Comparison of ENCODE assay signal across 10 cellular contexts in genomic region chr20:31715766-31716165, GRCh38. TPM values are rescaled to one million over a fixed set of nuclear protein-coding genes. Genes with fewer than 3 reads are reported as not detected.
A peak's percentile ranks its signal among the peaks of the same experiment; 100 is the strongest.
DNase-seq lines count a peak whose midpoint lies in the region; ATAC-seq and TF ChIP-seq lines count a peak whose summit lies in the region.
"Had no signal": no experiment of that assay in that cellular context is flagged by ENCODE, and none has a peak within 500 bp of the region (broad histone marks: within the 10 kb centered on the region; RNA-seq: fewer than 3 reads in every experiment).

No MANE protein-coding gene starts in this region.

- no peak for ATAC-seq in sciatic nerve
- ATAC-seq in GM19455 (IDR thresholded peaks at IDR 0.05; ENCODE audit: unreplicated experiment) = no peak
- no peak for ATAC-seq in HG03159 (IDR thresholded peaks at IDR 0.05; ENCODE audit: unreplicated experiment)

- H3K9me3 ChIP-seq in CD8-positive, alpha-beta memory T cell (ENCODE audit: low read length) = no peaks in the 10 kb centered on the region
- H3K9me3 ChIP-seq in Peyer's patch = no peaks in the 10 kb centered on the region

- peaks cover 22% of the 10 kb centered on the region for H3K36me3 ChIP-seq in CD8-positive, alpha-beta memory T cell (ENCODE audit: insufficient read depth, low read length)
- H3K36me3 ChIP-seq in Peyer's patch = peaks cover 0 to 10% (median 0%) of the 10 kb centered on the region in 3 donors

- DNase-seq in CD8-positive, alpha-beta memory T cell = no peak
- peak in 1 of 3 donors; percentile 15 for DNase-seq in Peyer's patch
- no peak for DNase-seq in dorsolateral prefrontal cortex
- peak; percentile 43 for DNase-seq in sciatic nerve (ENCODE audit: low spot score)
- DNase-seq in NCI-H526 (lab: John Stamatoyannopoulos, UW) = no peak
- DNase-seq in superior temporal gyrus (ENCODE audit: extremely low spot score) = no peak
- DNase-seq: EL, NCI-H446 had no signal

- H3K27ac ChIP-seq in CD8-positive, alpha-beta memory T cell (ENCODE audit: low read depth, low read length) = peak overlapping the region; percentile 18
- H3K27ac ChIP-seq in Peyer's patch = peak overlapping the region in 3 of 4 donors; percentile 11 to 65 (median 65)
- peak overlapping the region; percentile 68 to 100 (median 99) for H3K27ac ChIP-seq in dorsolateral prefrontal cortex

- POLR2A ChIA-PET in CD8-positive, alpha-beta memory T cell (lab: Charles Lee) = no interaction called here

- TF ChIP-seq POLR2A in Peyer's patch (IDR thresholded peaks at IDR 0.05) = no peak

- H3K4me3 Mint-ChIP-seq in CD8-positive, alpha-beta memory T cell = peak overlapping the region; percentile 5 to 98 (median 41)

- peaks cover 5 to 38% (median 21%) of the 10 kb centered on the region in 3 donors for H3K36me3 Mint-ChIP-seq in CD8-positive, alpha-beta memory T cell

- H3K9me3 Mint-ChIP-seq in CD8-positive, alpha-beta memory T cell = no peaks in the 10 kb centered on the region

- no peaks in the 10 kb centered on the region for H3K27me3 Mint-ChIP-seq in CD8-positive, alpha-beta memory T cell

- intact Hi-C loops in dorsolateral prefrontal cortex (cut with DNase I) (no loop called here), sciatic nerve (cut with DNase I) (no loop called here)

- peaks cover 88 to 100% (median 96%) of the 10 kb centered on the region in 3 donors for H3K4me1 Mint-ChIP-seq in CD8-positive, alpha-beta memory T cell

- H3K4me1 ChIP-seq in CD8-positive, alpha-beta memory T cell (ENCODE audit: insufficient read depth, low read length) = peaks cover 90% of the 10 kb centered on the region
- peaks cover 12 to 89% (median 18%) of the 10 kb centered on the region in 4 donors for H3K4me1 ChIP-seq in Peyer's patch

- peak overlapping the region; percentile 49 to 91 (median 80) for H3K27ac Mint-ChIP-seq in CD8-positive, alpha-beta memory T cell

- H3K27me3 ChIP-seq in CD8-positive, alpha-beta memory T cell (ENCODE audit: insufficient read depth, low read length, poor library complexity, severe bottlenecking) = no peaks in the 10 kb centered on the region
- H3K27me3 ChIP-seq in Peyer's patch (no peaks in the 10 kb centered on the region), dorsolateral prefrontal cortex (no peaks in the 10 kb centered on the region)

- TF ChIP-seq CTCF in Peyer's patch (IDR thresholded peaks at IDR 0.05) = no peak
- no peak for TF ChIP-seq CTCF in dorsolateral prefrontal cortex (IDR thresholded peaks at IDR 0.05 in 54 of 56, conservative IDR thresholded peaks at IDR 0.05 in 2 of 56; ENCODE audit: low read depth in 1 of 56, partially characterized antibody in 56 of 56)

- H3K4me3 ChIP-seq in CD8-positive, alpha-beta memory T cell (ENCODE audit: low read length) = no peak overlapping the region
- no peak overlapping the region for H3K4me3 ChIP-seq in Peyer's patch
- H3K4me3 ChIP-seq in dorsolateral prefrontal cortex = peak overlapping the region in 47 of 59 donors; percentile 9 to 100 (median 79)

- CTCF ChIA-PET in CD8-positive, alpha-beta memory T cell (lab: Charles Lee) = interaction anchor here (5.6 kb wide), 1 partner anchor 54 kb away, joined by 39 read pairs; no protein-coding TSS in a partner anchor

RNA-seq across cellular contexts. Expression of gene BCL2L1, which starts 6.9 kb away (rescaled TPM):
- 100 to 1,000 TPM; 328 TPM for total RNA-seq in CD8-positive, alpha-beta memory T cell
- 32.1 TPM for polyA plus RNA-seq in CD8-positive, alpha-beta memory T cell
- total RNA-seq in Peyer's patch (100 to 1,000 TPM in 3 of 4 donors, 10 to 100 TPM in 1; 85.0 to 185 (median 144) TPM), dorsolateral prefrontal cortex (100 to 1,000 TPM in 77 of 120 experiments, 10 to 100 TPM in 43; 79.5 to 144 (median 103) TPM), sciatic nerve (112 TPM)

RNA-seq across cellular contexts. Expression of gene TPX2, which starts 23.3 kb away (rescaled TPM):
- 10 to 100 TPM; 60.3 to 62.7 TPM for total RNA-seq in CD8-positive, alpha-beta memory T cell
- 1.1 TPM for polyA plus RNA-seq in CD8-positive, alpha-beta memory T cell
- 10 to 100 TPM in 1 of 4 donors, 1 to 10 TPM in 3; 4.4 to 26.4 (median 9.3) TPM for total RNA-seq in Peyer's patch
- 1 to 10 TPM; 1.1 to 4.1 (median 2.6) TPM for total RNA-seq in dorsolateral prefrontal cortex
- 0.71 TPM for total RNA-seq in sciatic nerve

Comparison
In these comparisons a context has a peak if more than half of its experiments do, and no peak if none do; other contexts are left out.
1. H3K27ac ChIP-seq: peak in every context shown above with its lines; median percentile 99 in dorsolateral prefrontal cortex; 65 in Peyer's patch; 18 in CD8-positive, alpha-beta memory T cell.
2. H3K4me3 ChIP-seq: peak in dorsolateral prefrontal cortex (47 of 59); none in CD8-positive, alpha-beta memory T cell (single experiment) and Peyer's patch (0 of 4).